In genomic region chr17:17055286-17056166, GRCh38 we compare ENCODE assay signal across 1 cellular context.
TF ChIP-seq lines count a peak whose summit lies in the region.

No MANE protein-coding gene starts in this region.

TF ChIP-seq in SK-N-SH treated with all-trans-retinoic acid at 6 μM for 48 hours, 23 proteins besides CTCF, POLR2A, EP300 and RAD21 (continued from another document):
- TF ChIP-seq BACH2 (CRISPR knock-in tag; IDR thresholded peaks at IDR 0.05; ENCODE audit: borderline replicate concordance) (no peak), GLIS3 (CRISPR knock-in tag; IDR thresholded peaks at IDR 0.05) (no peak)
